ENCODE assay signal across 1 cellular context in genomic region chr4:75727073-75727472, GRCh38.
TF ChIP-seq lines count a peak whose summit lies in the region.

No MANE protein-coding gene starts in this region.

TF ChIP-seq in GM23338, 12 proteins besides CTCF, POLR2A, EP300 and RAD21 (continued from another document):
- TF ChIP-seq ZNF462 (CRISPR knock-in tag; IDR thresholded peaks at IDR 0.05) (no peak), STAT1 (IDR thresholded peaks at IDR 0.05; ENCODE audit: unreplicated experiment) (no peak), ZNF331 (CRISPR knock-in tag; IDR thresholded peaks at IDR 0.05; ENCODE audit: low read depth) (no peak)
